ENCODE assay signal across 8 cellular contexts in the genomic region with DNA sequence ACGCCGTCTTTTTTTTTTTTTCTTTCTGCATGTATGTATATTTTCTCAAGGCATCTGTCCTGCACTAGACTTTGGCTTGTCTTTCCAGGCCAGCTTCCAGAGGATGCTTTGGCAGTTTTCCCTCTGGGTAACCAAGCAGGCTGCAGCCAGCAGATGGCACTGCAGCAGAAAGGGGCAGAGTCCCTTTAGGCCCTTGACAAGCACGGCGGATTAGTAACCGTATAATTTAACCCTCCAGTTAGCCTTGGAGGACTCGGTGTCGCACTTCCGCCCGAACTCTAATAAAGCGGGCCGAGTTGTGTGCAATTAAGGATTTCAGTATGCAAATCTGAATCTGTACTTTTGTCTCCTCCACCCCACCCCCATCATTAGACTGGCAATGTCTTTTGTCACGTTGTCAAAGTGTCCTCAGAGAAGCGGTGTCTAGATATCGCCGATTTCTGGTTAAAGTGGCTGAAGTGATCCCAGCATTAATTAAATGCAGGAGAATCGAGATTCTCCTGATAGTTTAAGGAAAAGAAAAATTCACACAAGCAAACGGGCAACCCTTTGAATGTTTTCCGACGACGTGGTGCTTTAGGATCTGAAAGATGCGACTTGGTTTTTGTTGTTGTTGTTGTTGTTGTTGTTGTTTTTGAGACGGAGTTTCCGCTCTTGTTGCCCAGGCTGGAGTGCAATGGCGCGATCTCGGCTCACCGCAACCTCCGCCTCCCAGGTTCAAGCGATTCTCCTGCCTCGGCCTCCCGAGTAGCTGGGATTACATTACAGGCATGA. TPM values are rescaled to one million over a fixed set of nuclear protein-coding genes. Genes with fewer than 3 reads are reported as not detected.
A peak's percentile ranks its signal among the peaks of the same experiment; 100 is the strongest.
DNase-seq lines count a peak whose midpoint lies in the region; ATAC-seq and TF ChIP-seq lines count a peak whose summit lies in the region.

No MANE protein-coding gene starts in this region.

- intact Hi-C loops in heart left ventricle (cut with DNase I): loop anchor here in 3 of 10 donors (1.0 to 5.0 kb wide), 2 partner anchors 9 to 47 kb away; partner anchors contain the start of gene WDR47 (in 2 of the 3)
- intact Hi-C loops in posterior cingulate gyrus (cut with DNase I): loop anchor here (5.0 kb wide), 1 partner anchor 47 kb away; the partner anchor contains the start of gene WDR47

- H3K4me2 ChIP-seq in BLaER1: peak overlapping the region; percentile 88

- H3K9me3 ChIP-seq in BLaER1 (no peaks in the 10 kb centered on the region), heart left ventricle (peaks cover 0 to 3% (median 0%) of the 10 kb centered on the region in 12 donors)

- 49 to 85% (median 73%) methylated on average over 31 of the region's 31 CpGs for WGBS in heart left ventricle, 4 donors

- no peaks in the 10 kb centered on the region for H3K27me3 Mint-ChIP-seq in activated naive CD8-positive, alpha-beta T cell treated with anti-CD3 and anti-CD28 coated beads, Interleukin-2, amount 50 U/mL, for 24 hours

- H3K4me3 Mint-ChIP-seq in activated naive CD8-positive, alpha-beta T cell treated with anti-CD3 and anti-CD28 coated beads, Interleukin-2, amount 50 U/mL, for 24 hours: peak overlapping the region; percentile 92

- H3K27ac ChIP-seq in BLaER1 (no peak overlapping the region), heart left ventricle (peak overlapping the region in 11 of 12 donors; percentile 93 to 99 (median 98))

- H3K4me3 ChIP-seq in BLaER1: peak overlapping the region; percentile 85; the same call in 1 of the 2 replicates
- H3K4me3 ChIP-seq in heart left ventricle: peak overlapping the region in 11 of 12 donors; percentile 64 to 95 (median 88)

- H3K27me3 ChIP-seq in BLaER1 (no peaks in the 10 kb centered on the region), heart left ventricle (no peaks in the 10 kb centered on the region)

- peaks cover 20% of the 10 kb centered on the region for H3K36me3 ChIP-seq in BLaER1
- H3K36me3 ChIP-seq in heart left ventricle: peaks cover 0 to 19% (median 16%) of the 10 kb centered on the region in 9 donors

- peaks cover 30% of the 10 kb centered on the region for H3K4me1 ChIP-seq in BLaER1
- peaks cover 0 to 43% (median 21%) of the 10 kb centered on the region in 12 donors for H3K4me1 ChIP-seq in heart left ventricle

- TF ChIP-seq CTCF in GM20000 (IDR thresholded peaks at IDR 0.05; ENCODE audit: extremely low read depth, missing control alignments) (peak; percentile 78), heart left ventricle (IDR thresholded peaks at IDR 0.05) (peak in 11 of 12 donors; percentile 36 to 66 (median 51))

- no peak for TF ChIP-seq POLR2A in heart left ventricle (IDR thresholded peaks at IDR 0.05)

- ATAC-seq in activated naive CD8-positive, alpha-beta T cell treated with anti-CD3 and anti-CD28 coated beads, Interleukin-2, amount 50 U/mL, for 24 hours: no peak
- ATAC-seq in heart left ventricle (peak in 3 of 4 donors; percentile 35 to 45 (median 43)), HG03439 (IDR thresholded peaks at IDR 0.05; ENCODE audit: unreplicated experiment) (no peak)

- H3K9ac ChIP-seq in BLaER1: no peak overlapping the region

- DNase-seq in GM20000 (ENCODE audit: low spot score) (peak; percentile 55), NCI-H748 treated with DMSO at 0.1 percent for 48 hours (lab: John Stamatoyannopoulos, UW) (peak; percentile 82), heart left ventricle (peak in 4 of 5 donors; percentile 44 to 72 (median 65)), posterior cingulate gyrus (peak; percentile 68 to 96 (median 84))
- DNase-seq in activated naive CD8-positive, alpha-beta T cell treated with anti-CD3 and anti-CD28 coated beads, Interleukin-2, amount 50 U/mL, for 24 hours: peak; percentile 51
- DNase-seq in central memory CD4-positive, alpha-beta T cell: no peak

- peak overlapping the region; percentile 91 for H3K27ac Mint-ChIP-seq in activated naive CD8-positive, alpha-beta T cell treated with anti-CD3 and anti-CD28 coated beads, Interleukin-2, amount 50 U/mL, for 24 hours

- peaks cover 14% of the 10 kb centered on the region for H3K36me3 Mint-ChIP-seq in activated naive CD8-positive, alpha-beta T cell treated with anti-CD3 and anti-CD28 coated beads, Interleukin-2, amount 50 U/mL, for 24 hours (ENCODE audit: low read depth)

- H3K9me3 Mint-ChIP-seq in activated naive CD8-positive, alpha-beta T cell treated with anti-CD3 and anti-CD28 coated beads, Interleukin-2, amount 50 U/mL, for 24 hours: no peaks in the 10 kb centered on the region

- no peaks in the 10 kb centered on the region; the same call in 1 of the 2 replicates for H4K20me1 ChIP-seq in BLaER1

- peaks cover 30% of the 10 kb centered on the region for H3K4me1 Mint-ChIP-seq in activated naive CD8-positive, alpha-beta T cell treated with anti-CD3 and anti-CD28 coated beads, Interleukin-2, amount 50 U/mL, for 24 hours

RNA-seq across cellular contexts. Expression of gene TMEM167B, which starts 1.1 kb away (rescaled TPM):
- 10 to 100 TPM; 14.1 to 52.9 (median 29.9) TPM for total RNA-seq in heart left ventricle
- polyA plus RNA-seq in heart left ventricle: 10 to 100 TPM; 10.8 to 27.3 TPM

RNA-seq across cellular contexts. Expression of gene TAF13, which starts 13.6 kb away (rescaled TPM):
- total RNA-seq in heart left ventricle: 10 to 100 TPM; 34.8 to 72.1 (median 55.4) TPM
- 10 to 100 TPM; 38.1 to 83.9 TPM for polyA plus RNA-seq in heart left ventricle

RNA-seq across cellular contexts. Expression of gene ELAPOR1, which starts 24.5 kb away (rescaled TPM):
- total RNA-seq in heart left ventricle: under 1 TPM in 7 of 9 donors, not detected in 2; 0.11 to 0.83 (median 0.31) TPM
- under 1 TPM; 0.04 to 0.11 TPM for polyA plus RNA-seq in heart left ventricle

RNA-seq across cellular contexts. Expression of gene WDR47, which starts 47.5 kb away (rescaled TPM):
- 10 to 100 TPM; 12.2 to 22.3 (median 14.9) TPM for total RNA-seq in heart left ventricle
- polyA plus RNA-seq in heart left ventricle: 1 to 10 TPM; 2.6 to 8.5 TPM

Comparison
In these comparisons a context has a peak if more than half of its experiments do, and no peak if none do; other contexts are left out.
1. ATAC-seq: peak in heart left ventricle (3 of 4); none in activated naive CD8-positive, alpha-beta T cell treated with anti-CD3 and anti-CD28 coated beads, Interleukin-2, amount 50 U/mL, for 24 hours (single experiment) and HG03439 (single experiment).